ENCODE assay signal across 10 cellular contexts in genomic region chr15:59751552-59752413, GRCh38.
A peak's percentile ranks its signal among the peaks of the same experiment; 100 is the strongest.
DNase-seq lines count a peak whose midpoint lies in the region; ATAC-seq and TF ChIP-seq lines count a peak whose summit lies in the region.
"Had no signal": no experiment of that assay in that cellular context is flagged by ENCODE, and none has a peak within 500 bp of the region (broad histone marks: within the 10 kb centered on the region; RNA-seq: fewer than 3 reads in every experiment).

No MANE protein-coding gene starts in this region.

- H3K9me3 Mint-ChIP-seq in brain (no peaks in the 10 kb centered on the region), nephron (no peaks in the 10 kb centered on the region)

- no peaks in the 10 kb centered on the region for H3K4me1 Mint-ChIP-seq in brain
- H3K4me1 Mint-ChIP-seq in nephron: no peaks in the 10 kb centered on the region

- no peak for ATAC-seq in GM21360 (IDR thresholded peaks at IDR 0.05; ENCODE audit: unreplicated experiment)

- no peak overlapping the region for H3K27ac Mint-ChIP-seq in brain
- no peak overlapping the region for H3K27ac Mint-ChIP-seq in nephron

- H3K27me3 Mint-ChIP-seq in brain: peaks cover 21% of the 10 kb centered on the region
- peaks cover 7% of the 10 kb centered on the region for H3K27me3 Mint-ChIP-seq in nephron (ENCODE audit: low read depth)

- peak; percentile 3 for DNase-seq in NCI-H1092 treated with DMSO at 0.1 percent for 48 hours (lab: John Stamatoyannopoulos, UW)
- no peak for DNase-seq in NCI-H1092 (lab: John Stamatoyannopoulos, UW)
- peak; percentile 48 for DNase-seq in NAMALWA (ENCODE audit: low spot score)
- no peak for DNase-seq in substantia nigra (lab: John Stamatoyannopoulos, UW)
- no peak for DNase-seq in GM03348 (ENCODE audit: low spot score)

- no peak overlapping the region for H3K4me3 Mint-ChIP-seq in brain
- H3K4me3 Mint-ChIP-seq in nephron: no peak overlapping the region

- H3K36me3 Mint-ChIP-seq in brain: no peaks in the 10 kb centered on the region
- H3K36me3 Mint-ChIP-seq in nephron (ENCODE audit: low read depth): no peaks in the 10 kb centered on the region

- TF ChIP-seq CTCF in brain (conservative IDR thresholded peaks at IDR 0.05) (peak; percentile 58 to 70), nephron (IDR thresholded peaks at IDR 0.05; ENCODE audit: unreplicated experiment in 3 of 3) (peak in 2 of 3 experiments; percentile 39 to 47)

- no peak overlapping the region for H3K27ac ChIP-seq in substantia nigra (ENCODE audit: low read depth, low read length, poor library complexity, severe bottlenecking)
- H3K27ac ChIP-seq: epithelial cell of prostate, skin epidermis had no signal

Comparison
In these comparisons a context has a peak if more than half of its experiments do, and no peak if none do; other contexts are left out.
1. DNase-seq: peak in NCI-H1092 treated with DMSO at 0.1 percent for 48 hours (single experiment) and NAMALWA (single experiment); none in NCI-H1092 (single experiment), substantia nigra (0 of 49) and GM03348 (single experiment).